ENCODE assay signal across 4 cellular contexts in the genomic region with DNA sequence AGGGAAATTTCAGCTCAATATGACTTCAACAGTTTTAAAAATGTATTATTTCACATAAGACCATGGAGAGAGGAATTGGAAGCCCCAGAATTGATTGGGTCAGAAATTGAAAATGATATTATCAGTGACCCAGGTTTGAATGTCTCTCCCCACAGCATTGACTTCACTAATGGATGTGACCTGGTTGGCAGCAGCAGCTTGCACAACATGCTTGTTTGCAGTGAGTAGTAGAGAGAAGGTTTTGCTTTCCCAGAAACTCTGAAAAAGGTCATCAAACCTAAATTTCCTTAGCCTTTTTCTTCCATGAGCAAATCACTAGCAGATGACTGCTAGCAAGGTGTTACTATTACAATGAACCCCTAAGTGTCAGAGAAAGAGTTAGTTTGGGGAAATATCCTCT. TPM values are rescaled to one million over a fixed set of nuclear protein-coding genes. Genes with fewer than 3 reads are reported as not detected.
"Had no signal": no experiment of that assay in that cellular context is flagged by ENCODE, and none has a peak within 500 bp of the region (broad histone marks: within the 10 kb centered on the region; RNA-seq: fewer than 3 reads in every experiment).

No MANE protein-coding gene starts in this region.

RNA-seq across cellular contexts. Expression of gene SFTPA1, which starts 52.5 kb away (rescaled TPM):
- total RNA-seq: LHCN-M2, M059J, MCF 10A, NCI-H460 had no signal
